1 cellular context compared by ENCODE assay signal in genomic region chr14:24426912-24427536, GRCh38.
TF ChIP-seq lines count a peak whose summit lies in the region.

No MANE protein-coding gene starts in this region.

TF ChIP-seq in HepG2, 621 proteins besides CTCF, POLR2A, EP300 and RAD21 (continues in another document):
- TF ChIP-seq ATF7 (IDR thresholded peaks at IDR 0.05) (no peak), ATF7 (CRISPR knock-in tag; IDR thresholded peaks at IDR 0.05) (peak; percentile 84), YEATS2 (CRISPR knock-in tag; IDR thresholded peaks at IDR 0.05; ENCODE audit: borderline replicate concordance) (peak; percentile 61; the same call in 1 of the 2 replicates), ADNP (CRISPR knock-in tag; IDR thresholded peaks at IDR 0.05) (no peak), ZMYM3 (CRISPR knock-in tag; IDR thresholded peaks at IDR 0.05) (peak; percentile 89), BORCS8-MEF2B (CRISPR knock-in tag; IDR thresholded peaks at IDR 0.05) (peak; percentile 76), SP5 (CRISPR knock-in tag; IDR thresholded peaks at IDR 0.05; ENCODE audit: borderline replicate concordance, low read depth) (peak; percentile 74), ZNF598 (CRISPR knock-in tag; IDR thresholded peaks at IDR 0.05; ENCODE audit: borderline replicate concordance) (peak; percentile 71; the same call in 1 of the 2 replicates), ZUFSP (CRISPR knock-in tag; IDR thresholded peaks at IDR 0.05; ENCODE audit: borderline replicate concordance) (no peak), ZNF569 (CRISPR knock-in tag; IDR thresholded peaks at IDR 0.05; ENCODE audit: borderline replicate concordance) (no peak), ZNF124 (CRISPR knock-in tag; IDR thresholded peaks at IDR 0.05) (peak; percentile 60; the same call in 1 of the 2 replicates), KLF13 (CRISPR knock-in tag; IDR thresholded peaks at IDR 0.05) (no peak), SMAD9 (CRISPR knock-in tag; IDR thresholded peaks at IDR 0.05) (peak; percentile 47; the same call in 1 of the 2 replicates), ZNF564 (CRISPR knock-in tag; IDR thresholded peaks at IDR 0.05) (no peak), ZMAT3 (CRISPR knock-in tag; conservative IDR thresholded peaks at IDR 0.05) (peak; percentile 60; the same call in 1 of the 2 replicates), TCF12 (IDR thresholded peaks at IDR 0.05) (no peak), TCF12 (CRISPR knock-in tag; IDR thresholded peaks at IDR 0.05) (peak; percentile 12; the same call in 1 of the 2 replicates), BCL6 (CRISPR knock-in tag; IDR thresholded peaks at IDR 0.05) (peak; percentile 54; the same call in 1 of the 2 replicates), SMC3 (IDR thresholded peaks at IDR 0.05; ENCODE audit: low read length) (no peak), TRIM24 (CRISPR knock-in tag; IDR thresholded peaks at IDR 0.05) (peak; percentile 65; the same call in 1 of the 2 replicates), TAF1 (CRISPR knock-in tag; IDR thresholded peaks at IDR 0.05) (peak; percentile 48; the same call in 1 of the 2 replicates), TBX3 (IDR thresholded peaks at IDR 0.05; ENCODE audit: borderline replicate concordance) (0 out of 2 replicates have a peak, but pooled peaks have one; percentile 12), HHEX (CRISPR knock-in tag; IDR thresholded peaks at IDR 0.05) (peak; percentile 33; the same call in 1 of the 2 replicates), FOSL2 (CRISPR knock-in tag; IDR thresholded peaks at IDR 0.05) (peak; percentile 59), DNMT1 (CRISPR knock-in tag; IDR thresholded peaks at IDR 0.05) (peak; percentile 89; the same call in 1 of the 2 replicates), GZF1 (CRISPR knock-in tag; IDR thresholded peaks at IDR 0.05) (peak; percentile 87; the same call in 1 of the 2 replicates), ZNF556 (CRISPR knock-in tag; IDR thresholded peaks at IDR 0.05; ENCODE audit: borderline replicate concordance) (peak; percentile 93; the same call in 1 of the 2 replicates), STAT5B (CRISPR knock-in tag; IDR thresholded peaks at IDR 0.05) (0 out of 2 replicates have a peak, but pooled peaks have one; percentile 7), ZNF318 (CRISPR knock-in tag; IDR thresholded peaks at IDR 0.05) (peak; percentile 86; the same call in 1 of the 2 replicates), REL (CRISPR knock-in tag; conservative IDR thresholded peaks at IDR 0.05) (no peak), IRF9 (CRISPR knock-in tag; IDR thresholded peaks at IDR 0.05; ENCODE audit: borderline replicate concordance) (peak; percentile 83; the same call in 1 of the 2 replicates), ZBTB38 (CRISPR knock-in tag; IDR thresholded peaks at IDR 0.05) (peak; percentile 65; the same call in 1 of the 2 replicates), CBX2 (IDR thresholded peaks at IDR 0.05; ENCODE audit: low read depth, low read length) (no peak), CBX2 (CRISPR knock-in tag; IDR thresholded peaks at IDR 0.05; ENCODE audit: low read depth) (peak; percentile 52; the same call in 1 of the 2 replicates), SOX6 (IDR thresholded peaks at IDR 0.05) (no peak), SOX6 (CRISPR knock-in tag; IDR thresholded peaks at IDR 0.05) (peak; percentile 71), ZBTB20 (CRISPR knock-in tag; IDR thresholded peaks at IDR 0.05; ENCODE audit: borderline replicate concordance, low read depth) (peak; percentile 97; the same call in 1 of the 2 replicates), ZNF839 (CRISPR knock-in tag; IDR thresholded peaks at IDR 0.05; ENCODE audit: borderline replicate concordance) (peak; percentile 60; the same call in 1 of the 2 replicates), RFXANK (CRISPR knock-in tag; IDR thresholded peaks at IDR 0.05) (no peak), ZFP1 (CRISPR knock-in tag; IDR thresholded peaks at IDR 0.05) (0 out of 2 replicates have a peak, but pooled peaks have one; percentile 58), SKIL (CRISPR knock-in tag; IDR thresholded peaks at IDR 0.05; ENCODE audit: borderline replicate concordance) (peak; percentile 13; the same call in 1 of the 2 replicates), ZFX (CRISPR knock-in tag; IDR thresholded peaks at IDR 0.05; ENCODE audit: low read depth) (peak; percentile 66), TOPORS (CRISPR knock-in tag; IDR thresholded peaks at IDR 0.05) (no peak; the same call in 1 of the 2 replicates), PAX8 (CRISPR knock-in tag; IDR thresholded peaks at IDR 0.05; ENCODE audit: borderline replicate concordance) (peak; percentile 80; the same call in 1 of the 2 replicates), MEF2D (CRISPR knock-in tag; IDR thresholded peaks at IDR 0.05) (peak; percentile 34; the same call in 1 of the 2 replicates), ZNF17 (CRISPR knock-in tag; IDR thresholded peaks at IDR 0.05) (no peak), TBL1XR1 (IDR thresholded peaks at IDR 0.05; ENCODE audit: borderline replicate concordance, low read length, partially characterized antibody) (no peak), ZNF263 (CRISPR knock-in tag; IDR thresholded peaks at IDR 0.05) (peak; percentile 79; the same call in 1 of the 2 replicates), MED1 (CRISPR knock-in tag; IDR thresholded peaks at IDR 0.05) (peak; percentile 38; the same call in 1 of the 2 replicates), SRSF1 (optimal IDR thresholded peaks at IDR 0.05; ENCODE audit: low read depth, low read length) (peak; percentile 74), NFIC (IDR thresholded peaks at IDR 0.05; ENCODE audit: low read length) (no peak), NFE2L1 (CRISPR knock-in tag; IDR thresholded peaks at IDR 0.05; ENCODE audit: borderline replicate concordance) (0 out of 2 replicates have a peak, but pooled peaks have one; percentile 36), ZNF550 (CRISPR knock-in tag; IDR thresholded peaks at IDR 0.05; ENCODE audit: borderline replicate concordance) (peak; percentile 92; the same call in 1 of the 2 replicates), ESRRA (CRISPR knock-in tag; IDR thresholded peaks at IDR 0.05; ENCODE audit: low read depth) (peak; percentile 76)
- TF ChIP-seq, protein P1, sequence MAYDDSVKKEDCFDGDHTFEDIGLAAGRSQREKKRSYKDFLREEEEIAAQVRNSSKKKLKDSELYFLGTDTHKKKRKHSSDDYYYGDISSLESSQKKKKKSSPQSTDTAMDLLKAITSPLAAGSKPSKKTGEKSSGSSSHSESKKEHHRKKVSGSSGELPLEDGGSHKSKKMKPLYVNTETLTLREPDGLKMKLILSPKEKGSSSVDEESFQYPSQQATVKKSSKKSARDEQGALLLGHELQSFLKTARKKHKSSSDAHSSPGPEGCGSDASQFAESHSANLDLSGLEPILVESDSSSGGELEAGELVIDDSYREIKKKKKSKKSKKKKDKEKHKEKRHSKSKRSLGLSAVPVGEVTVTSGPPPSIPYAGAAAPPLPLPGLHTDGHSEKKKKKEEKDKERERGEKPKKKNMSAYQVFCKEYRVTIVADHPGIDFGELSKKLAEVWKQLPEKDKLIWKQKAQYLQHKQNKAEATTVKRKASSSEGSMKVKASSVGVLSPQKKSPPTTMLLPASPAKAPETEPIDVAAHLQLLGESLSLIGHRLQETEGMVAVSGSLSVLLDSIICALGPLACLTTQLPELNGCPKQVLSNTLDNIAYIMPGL (CRISPR knock-in tag; IDR thresholded peaks at IDR 0.05; ENCODE audit: borderline replicate concordance in 1 of 2, low read depth in 1 of 2), result peak; percentile 45 to 74; a peak in 3 of 4 replicates
